ENCODE assay signal across 20 cellular contexts in genomic region chr12:132869551-132869950, GRCh38. TPM values are rescaled to one million over a fixed set of nuclear protein-coding genes. Genes with fewer than 3 reads are reported as not detected.
A peak's percentile ranks its signal among the peaks of the same experiment; 100 is the strongest.
DNase-seq lines count a peak whose midpoint lies in the region; ATAC-seq and TF ChIP-seq lines count a peak whose summit lies in the region.
"Had no signal": no experiment of that assay in that cellular context is flagged by ENCODE, and none has a peak within 500 bp of the region (broad histone marks: within the 10 kb centered on the region; RNA-seq: fewer than 3 reads in every experiment).

No MANE protein-coding gene starts in this region.

- no peak overlapping the region for H4K91ac ChIP-seq in mesenchymal stem cell (ENCODE audit: low read length)

- no peak overlapping the region for H3K4me3 Mint-ChIP-seq in CD8-positive, alpha-beta T cell
- H3K4me3 Mint-ChIP-seq in activated naive CD4-positive, alpha-beta T cell treated with anti-CD3 and anti-CD28 coated beads, Interleukin-2, amount 10 ng/mL, durations not matched to agents 7 days and 5 days = no peak overlapping the region
- no peak overlapping the region for H3K4me3 Mint-ChIP-seq in neural progenitor cell
- H3K4me3 Mint-ChIP-seq: CD14-positive monocyte; CD4-positive, alpha-beta memory T cell; CD4-positive, CD25-positive, alpha-beta regulatory T cell had no signal

- no peaks in the 10 kb centered on the region for H3K27me3 Mint-ChIP-seq in CD8-positive, alpha-beta T cell (ENCODE audit: low read depth)
- H3K27me3 Mint-ChIP-seq in activated naive CD4-positive, alpha-beta T cell treated with anti-CD3 and anti-CD28 coated beads, Interleukin-2, amount 10 ng/mL, durations not matched to agents 7 days and 5 days = no peaks in the 10 kb centered on the region
- no peaks in the 10 kb centered on the region for H3K27me3 Mint-ChIP-seq in neural progenitor cell (ENCODE audit: insufficient read depth, low read depth)
- H3K27me3 Mint-ChIP-seq: CD4-positive, alpha-beta memory T cell; CD4-positive, CD25-positive, alpha-beta regulatory T cell had no signal

- H2BK5ac ChIP-seq in mesenchymal stem cell (ENCODE audit: low read depth, low read length, poor library complexity, severe bottlenecking) = no peak overlapping the region

- WGBS in mesenchymal stem cell = 95% methylated on average over 14 of the region's 14 CpGs

- H4K20me1 ChIP-seq in osteoblast (ENCODE audit: insufficient read depth, low read length) = peaks cover 5% of the 10 kb centered on the region
- no peaks in the 10 kb centered on the region for H4K20me1 ChIP-seq in neural progenitor cell (ENCODE audit: low read depth)

- no peak overlapping the region for H3K4ac ChIP-seq in mesenchymal stem cell (ENCODE audit: low read depth in 1 of 2, low read length in 2 of 2)

- ATAC-seq in CD8-positive, alpha-beta T cell = no peak

- peaks cover 40% of the 10 kb centered on the region for H3K79me1 ChIP-seq in mesenchymal stem cell (replicated peaks; ENCODE audit: low read length, poor library complexity, severe bottlenecking)

- intact Hi-C loops in CD8-positive, alpha-beta T cell (cut with DNase I, micrococcal nuclease) = loop anchor here (5.0 to 10.0 kb wide), 3 partner anchors 33 to 1155 kb away; partner anchors contain the start of genes GOLGA3 (in 1 of the 2) and SFSWAP (in 1 of the 2)

- no peak overlapping the region for H3K23ac ChIP-seq in mesenchymal stem cell (ENCODE audit: low read length in 2 of 2)

- H3K9me3 Mint-ChIP-seq in CD8-positive, alpha-beta T cell = no peaks in the 10 kb centered on the region
- no peaks in the 10 kb centered on the region for H3K9me3 Mint-ChIP-seq in activated naive CD4-positive, alpha-beta T cell treated with anti-CD3 and anti-CD28 coated beads, Interleukin-2, amount 10 ng/mL, durations not matched to agents 7 days and 5 days
- no peaks in the 10 kb centered on the region for H3K9me3 Mint-ChIP-seq in neural progenitor cell
- H3K9me3 Mint-ChIP-seq: CD4-positive, alpha-beta memory T cell; CD4-positive, CD25-positive, alpha-beta regulatory T cell had no signal

- peaks cover 43% of the 10 kb centered on the region for H3K4me1 ChIP-seq in CD8-positive, alpha-beta T cell (ENCODE audit: insufficient read depth, low read length)
- H3K4me1 ChIP-seq in mesenchymal stem cell (ENCODE audit: control insufficient read depth, insufficient read depth, low read depth, low read length) = no peaks in the 10 kb centered on the region
- no peaks in the 10 kb centered on the region for H3K4me1 ChIP-seq in osteoblast (ENCODE audit: insufficient read depth, low read length)
- no peaks in the 10 kb centered on the region for H3K4me1 ChIP-seq in neural progenitor cell
- H3K4me1 ChIP-seq: BE2C, Caco-2 had no signal

- no peak overlapping the region for H2BK12ac ChIP-seq in mesenchymal stem cell (ENCODE audit: low read length in 2 of 2)

- no peaks in the 10 kb centered on the region for H3F3A ChIP-seq in neural progenitor cell (ENCODE audit: low read depth)

- no peak for TF ChIP-seq CTCF in CD8-positive, alpha-beta T cell (IDR thresholded peaks at IDR 0.05)
- TF ChIP-seq CTCF in osteoblast (IDR thresholded peaks at IDR 0.05; ENCODE audit: extremely low read depth, low read depth, low read length) (no peak), neural progenitor cell (IDR thresholded peaks at IDR 0.05) (no peak)

- H2BK120ac ChIP-seq in mesenchymal stem cell (ENCODE audit: low read depth, low read length) = no peak overlapping the region

- no peak overlapping the region for H3K14ac ChIP-seq in mesenchymal stem cell (ENCODE audit: low read length in 2 of 2)

- no peak for DNase-seq in CD8-positive, alpha-beta T cell
- DNase-seq in mesenchymal stem cell = no peak
- peak; percentile 57 for DNase-seq in osteoblast (ENCODE audit: insufficient read length, low spot score, missing footprints)
- no peak for DNase-seq in activated naive CD4-positive, alpha-beta T cell treated with anti-CD3 and anti-CD28 coated beads, Interleukin-2, amount 10 ng/mL, durations not matched to agents 7 days and 5 days
- DNase-seq in neural progenitor cell (ENCODE audit: low spot score) = no peak
- DNase-seq in GM19238 (ENCODE audit: insufficient read length, low spot score) = no peak
- DNase-seq in RPMI8226 = no peak
- DNase-seq: 8988T; ACHN; BE2C; C1 segment of cervical spinal cord; Caco-2; Calu3; CD4-positive, alpha-beta memory T cell; CD4-positive, CD25-positive, alpha-beta regulatory T cell; DMS79 treated with DMSO at 0.1 percent for 48 hours; GF-D8 had no signal

- no peak overlapping the region for H3K4me3 ChIP-seq in CD8-positive, alpha-beta T cell (ENCODE audit: low read depth, low read length)
- H3K4me3 ChIP-seq in mesenchymal stem cell (ENCODE audit: insufficient read depth in 1 of 2, low read depth in 1 of 2, low read length in 2 of 2) = no peak overlapping the region
- H3K4me3 ChIP-seq in osteoblast (ENCODE audit: insufficient read depth, low read length) = no peak overlapping the region
- no peak overlapping the region for H3K4me3 ChIP-seq in neural progenitor cell
- H3K4me3 ChIP-seq: BLaER1 had no signal

- H3K4me2 ChIP-seq in mesenchymal stem cell (ENCODE audit: low read length, poor library complexity, severe bottlenecking) (no peak overlapping the region), osteoblast (ENCODE audit: insufficient read depth, low read length) (no peak overlapping the region), neural progenitor cell (no peak overlapping the region)
- H3K4me2 ChIP-seq: BLaER1 had no signal

- no peak overlapping the region for H3K27ac ChIP-seq in CD8-positive, alpha-beta T cell (ENCODE audit: low read depth, low read length)
- H3K27ac ChIP-seq in KOPT-K1 (ENCODE audit: low read depth, low read length, poor library complexity, severe bottlenecking) (peak overlapping the region; percentile 99), mesenchymal stem cell (ENCODE audit: low read length, poor library complexity, severe bottlenecking) (no peak overlapping the region), osteoblast (ENCODE audit: low read depth, low read length) (no peak overlapping the region), neural progenitor cell (no peak overlapping the region)
- H3K27ac ChIP-seq: BLaER1 had no signal

- peak overlapping the region; percentile 49 for H3K27ac Mint-ChIP-seq in CD8-positive, alpha-beta T cell
- H3K27ac Mint-ChIP-seq in activated naive CD4-positive, alpha-beta T cell treated with anti-CD3 and anti-CD28 coated beads, Interleukin-2, amount 10 ng/mL, durations not matched to agents 7 days and 5 days = no peak overlapping the region
- no peak overlapping the region for H3K27ac Mint-ChIP-seq in neural progenitor cell
- H3K27ac Mint-ChIP-seq: CD14-positive monocyte; CD4-positive, CD25-positive, alpha-beta regulatory T cell had no signal

- H3K9me3 ChIP-seq in CD8-positive, alpha-beta T cell (ENCODE audit: low read length) = no peaks in the 10 kb centered on the region
- H3K9me3 ChIP-seq in KOPT-K1 (ENCODE audit: insufficient read depth, low read length, poor library complexity, severe bottlenecking) = no peaks in the 10 kb centered on the region
- H3K9me3 ChIP-seq in mesenchymal stem cell (ENCODE audit: control insufficient read depth, low read length) = peaks cover 27% of the 10 kb centered on the region
- H3K9me3 ChIP-seq in osteoblast (ENCODE audit: low read depth, low read length) = peaks cover 2% of the 10 kb centered on the region
- no peaks in the 10 kb centered on the region for H3K9me3 ChIP-seq in neural progenitor cell (ENCODE audit: low read depth)
- H3K9me3 ChIP-seq: BE2C, BLaER1 had no signal

- POLR2A ChIA-PET in CD8-positive, alpha-beta T cell (lab: Charles Lee) = interaction anchor here (0.7 kb wide), 1 partner anchor 40 kb away, joined by 3 read pairs; no protein-coding TSS in a partner anchor

- peaks cover 65% of the 10 kb centered on the region for H3K36me3 Mint-ChIP-seq in CD8-positive, alpha-beta T cell
- H3K36me3 Mint-ChIP-seq in activated naive CD4-positive, alpha-beta T cell treated with anti-CD3 and anti-CD28 coated beads, Interleukin-2, amount 10 ng/mL, durations not matched to agents 7 days and 5 days = peaks cover 60% of the 10 kb centered on the region
- H3K36me3 Mint-ChIP-seq in neural progenitor cell = peaks cover 22% of the 10 kb centered on the region

- CTCF ChIA-PET in CD8-positive, alpha-beta T cell (lab: Charles Lee) = no interaction called here
- CTCF ChIA-PET in activated naive CD4-positive, alpha-beta T cell treated with anti-CD3 and anti-CD28 coated beads, Interleukin-2, amount 10 ng/mL, durations not matched to agents 7 days and 5 days (lab: Charles Lee) = no interaction called here

- no peak overlapping the region for H2BK15ac ChIP-seq in mesenchymal stem cell (ENCODE audit: low read depth, poor library complexity, severe bottlenecking)

- no peak overlapping the region for H3K18ac ChIP-seq in mesenchymal stem cell (ENCODE audit: low read depth in 1 of 2, low read length in 2 of 2)

- peaks cover 48% of the 10 kb centered on the region for H3K4me1 Mint-ChIP-seq in CD8-positive, alpha-beta T cell (ENCODE audit: low read depth)
- H3K4me1 Mint-ChIP-seq in activated naive CD4-positive, alpha-beta T cell treated with anti-CD3 and anti-CD28 coated beads, Interleukin-2, amount 10 ng/mL, durations not matched to agents 7 days and 5 days = peaks cover 48% of the 10 kb centered on the region
- no peaks in the 10 kb centered on the region for H3K4me1 Mint-ChIP-seq in neural progenitor cell
- H3K4me1 Mint-ChIP-seq: CD14-positive monocyte had no signal

- H2AK5ac ChIP-seq in mesenchymal stem cell (ENCODE audit: low read length, severe bottlenecking) = no peak overlapping the region

- H3K79me2 ChIP-seq in osteoblast (ENCODE audit: insufficient read depth, low read length) (peaks cover 36% of the 10 kb centered on the region), neural progenitor cell (ENCODE audit: low read depth) (no peaks in the 10 kb centered on the region)

- H3K27me3 ChIP-seq in CD8-positive, alpha-beta T cell (ENCODE audit: insufficient read depth, low read length) = no peaks in the 10 kb centered on the region
- H3K27me3 ChIP-seq in mesenchymal stem cell (ENCODE audit: control insufficient read depth in 1 of 2, insufficient read depth in 1 of 2, low read length in 2 of 2) = no peaks in the 10 kb centered on the region
- no peaks in the 10 kb centered on the region for H3K27me3 ChIP-seq in osteoblast (ENCODE audit: insufficient read depth, low read length)
- no peaks in the 10 kb centered on the region for H3K27me3 ChIP-seq in neural progenitor cell
- H3K27me3 ChIP-seq: BE2C, BLaER1 had no signal

- H3K36me3 ChIP-seq in CD8-positive, alpha-beta T cell (ENCODE audit: insufficient read depth, low read length) = peaks cover 7% of the 10 kb centered on the region
- peaks cover 85% of the 10 kb centered on the region for H3K36me3 ChIP-seq in KOPT-K1 (ENCODE audit: insufficient read depth, low read length)
- H3K36me3 ChIP-seq in mesenchymal stem cell (ENCODE audit: control insufficient read depth in 1 of 2, insufficient read depth in 2 of 2, low read depth in 1 of 2, low read length in 2 of 2) = peaks cover 85 to 89% of the 10 kb centered on the region in 2 experiments
- peaks cover 63% of the 10 kb centered on the region for H3K36me3 ChIP-seq in osteoblast (ENCODE audit: insufficient read depth, low read length)
- no peaks in the 10 kb centered on the region for H3K36me3 ChIP-seq in neural progenitor cell

- no peak overlapping the region for H2AFZ ChIP-seq in mesenchymal stem cell (ENCODE audit: low read depth, low read length)
- no peak overlapping the region for H2AFZ ChIP-seq in osteoblast (ENCODE audit: low read length)
- no peak overlapping the region for H2AFZ ChIP-seq in neural progenitor cell (replicated peaks)

- H4K8ac ChIP-seq in mesenchymal stem cell (ENCODE audit: low read length) = peak overlapping the region; percentile 5

- H3K9ac ChIP-seq in mesenchymal stem cell (ENCODE audit: low read length) (no peak overlapping the region), neural progenitor cell (no peak overlapping the region)
- H3K9ac ChIP-seq: BLaER1 had no signal

RNA-seq across cellular contexts. Expression of gene CHFR, which starts 17.9 kb away (rescaled TPM):
- total RNA-seq in CD8-positive, alpha-beta T cell = 10 to 100 TPM; 70.6 to 81.1 TPM
- 34.5 TPM for polyA plus RNA-seq in mesenchymal stem cell (2013, experiment 1 of 2)
- 35.0 TPM for polyA plus RNA-seq in mesenchymal stem cell (2013, experiment 2 of 2)
- total RNA-seq in osteoblast = 54.8 and 55.0 TPM in 2 replicates
- 25.6 and 36.1 TPM in 2 replicates for total RNA-seq in neural progenitor cell (ENCODE audit: low replicate concordance)

RNA-seq across cellular contexts. Expression of gene GOLGA3, which starts 40.9 kb away (rescaled TPM):
- 10 to 100 TPM; 31.7 to 33.8 TPM for total RNA-seq in CD8-positive, alpha-beta T cell
- polyA plus RNA-seq in mesenchymal stem cell (2013, experiment 1 of 2) = 23.3 TPM
- 20.0 TPM for polyA plus RNA-seq in mesenchymal stem cell (2013, experiment 2 of 2)
- total RNA-seq in osteoblast (102 and 127 TPM in 2 replicates), neural progenitor cell (ENCODE audit: low replicate concordance) (8.5 and 19.4 TPM in 2 replicates)
